Comparison of ENCODE assay signal across 19 cellular contexts in genomic region chr3:121663171-121663847, GRCh38. TPM values are rescaled to one million over a fixed set of nuclear protein-coding genes. Genes with fewer than 3 reads are reported as not detected.
DNase-seq lines count a peak whose midpoint lies in the region; ATAC-seq and TF ChIP-seq lines count a peak whose summit lies in the region.
"Had no signal": no experiment of that assay in that cellular context is flagged by ENCODE, and none has a peak within 500 bp of the region (broad histone marks: within the 10 kb centered on the region; RNA-seq: fewer than 3 reads in every experiment).

No MANE protein-coding gene starts in this region.

- no peak for TF ChIP-seq CTCF in AG10803 (conservative IDR thresholded peaks at IDR 0.05; ENCODE audit: low read length)
- no peak for TF ChIP-seq CTCF in left ventricle myocardium inferior (IDR thresholded peaks at IDR 0.05; ENCODE audit: borderline replicate concordance)

- H3K27me3 Mint-ChIP-seq in IgD-negative memory B cell = no peaks in the 10 kb centered on the region
- no peaks in the 10 kb centered on the region for H3K27me3 Mint-ChIP-seq in naive thymus-derived CD8-positive, alpha-beta T cell

- DNase-seq in AG10803 (ENCODE audit: low read depth) (peak; percentile 4), left ventricle myocardium inferior (no peak), anterior cingulate cortex (lab: John Stamatoyannopoulos, UW) (no peak), NCI-H82 treated with DMSO at 0.1 percent for 48 hours (lab: John Stamatoyannopoulos, UW; ENCODE audit: unreplicated experiment) (no peak), GOT3 (lab: John Stamatoyannopoulos, UW) (no peak)
- DNase-seq in naive thymus-derived CD8-positive, alpha-beta T cell = no peak
- DNase-seq: AML-193, H7, Karpas-422, MM.1S, NCI-H1105 treated with DMSO at 0.1 percent for 48 hours, NCI-H187, NCI-H2171, NCI-H82 had no signal

- peak overlapping the region; percentile 65 for H3K27ac ChIP-seq in left ventricle myocardium inferior (replicated peaks)
- H3K27ac ChIP-seq: A549, SJSA1 had no signal

- H3K4me3 Mint-ChIP-seq in IgD-negative memory B cell = no peak overlapping the region
- no peak overlapping the region for H3K4me3 Mint-ChIP-seq in naive thymus-derived CD8-positive, alpha-beta T cell

- no peaks in the 10 kb centered on the region for H3K27me3 ChIP-seq in left ventricle myocardium inferior (ENCODE audit: low read depth)
- H3K27me3 ChIP-seq: SJSA1 had no signal

- H3K9me3 ChIP-seq in left ventricle myocardium inferior (replicated peaks) = no peaks in the 10 kb centered on the region
- H3K9me3 ChIP-seq: A549, SJSA1 had no signal

- H3K9me3 Mint-ChIP-seq in IgD-negative memory B cell = peaks cover 1 to 5% (median 2%) of the 10 kb centered on the region in 3 donors
- H3K9me3 Mint-ChIP-seq in naive thymus-derived CD8-positive, alpha-beta T cell = peaks cover 0 to 7% (median 0%) of the 10 kb centered on the region in 9 donors

- peak overlapping the region in 2 of 3 donors; percentile 8 to 75 for H3K27ac Mint-ChIP-seq in IgD-negative memory B cell
- H3K27ac Mint-ChIP-seq in naive thymus-derived CD8-positive, alpha-beta T cell = peak overlapping the region in 7 of 10 donors; percentile 26 to 100 (median 60)

- intact Hi-C loops in left ventricle myocardium inferior (cut with micrococcal nuclease) = no loop called here

- ATAC-seq in naive thymus-derived CD8-positive, alpha-beta T cell = no peak
- no peak for ATAC-seq in HG02759 (IDR thresholded peaks at IDR 0.05; ENCODE audit: unreplicated experiment)
- ATAC-seq: A549, Panc1 had no signal

- H3K36me3 Mint-ChIP-seq in IgD-negative memory B cell = peaks cover 9% of the 10 kb centered on the region
- H3K36me3 Mint-ChIP-seq in naive thymus-derived CD8-positive, alpha-beta T cell = peaks cover 0 to 62% (median 44%) of the 10 kb centered on the region in 3 donors

- peaks cover 25 to 30% (median 25%) of the 10 kb centered on the region in 3 donors for H3K4me1 Mint-ChIP-seq in IgD-negative memory B cell
- peaks cover 18 to 37% (median 35%) of the 10 kb centered on the region in 4 donors for H3K4me1 Mint-ChIP-seq in naive thymus-derived CD8-positive, alpha-beta T cell

- H3K4me1 ChIP-seq in left ventricle myocardium inferior = peaks cover 41% of the 10 kb centered on the region
- H3K4me1 ChIP-seq: A549, SJSA1 had no signal

- no peak overlapping the region for H3K4me3 ChIP-seq in AG10803 (ENCODE audit: low read length)
- H3K4me3 ChIP-seq in left ventricle myocardium inferior = no peak overlapping the region
- H3K4me3 ChIP-seq: A549, SJSA1 had no signal

- POLR2A ChIA-PET in naive thymus-derived CD8-positive, alpha-beta T cell (lab: Charles Lee) = no interaction called here

- H3K36me3 ChIP-seq in left ventricle myocardium inferior = peaks cover 51% of the 10 kb centered on the region

RNA-seq across cellular contexts. Expression of gene HCLS1, which starts 2.6 kb away (rescaled TPM):
- 468 TPM for polyA plus RNA-seq in IgD-negative memory B cell
- 8.7 TPM for total RNA-seq in left ventricle myocardium inferior
- 100 to 1,000 TPM; 340 to 355 TPM for total RNA-seq in naive thymus-derived CD8-positive, alpha-beta T cell
- 100 to 1,000 TPM; 375 to 453 (median 402) TPM for polyA plus RNA-seq in naive thymus-derived CD8-positive, alpha-beta T cell
- total RNA-seq: SJSA1 had no signal

Comparison
In these comparisons a context has a peak if more than half of its experiments do, and no peak if none do; other contexts are left out.
1. RNA of gene HCLS1, which starts 2.6 kb away (total RNA-seq): 340 to 355 TPM in naive thymus-derived CD8-positive, alpha-beta T cell; 8.7 TPM in left ventricle myocardium inferior (single experiment); every median in the first group is over 10 times any median in the second.